Comparison of ENCODE assay signal across 9 cellular contexts in genomic region chr6:13733178-13733851, GRCh38. TPM values are rescaled to one million over a fixed set of nuclear protein-coding genes. Genes with fewer than 3 reads are reported as not detected.
A peak's percentile ranks its signal among the peaks of the same experiment; 100 is the strongest.
DNase-seq lines count a peak whose midpoint lies in the region; ATAC-seq, FAIRE-seq and TF ChIP-seq lines count a peak whose summit lies in the region.
"Had no signal": no experiment of that assay in that cellular context is flagged by ENCODE, and none has a peak within 500 bp of the region (broad histone marks: within the 10 kb centered on the region; RNA-seq: fewer than 3 reads in every experiment).

No MANE protein-coding gene starts in this region.

- H3K27me3 ChIP-seq in thoracic aorta (replicated peaks; ENCODE audit: insufficient read depth), result no peaks in the 10 kb centered on the region

- H3K36me3 Mint-ChIP-seq in stimulated activated memory B cell treated with anti-CD40 and anti-IgM and Interleukin-4, amounts not matched to agents 10 μg/mL and 1 μg/mL and 100 μg/mL, for 72 hours, result no peaks in the 10 kb centered on the region
- H3K36me3 Mint-ChIP-seq: activated naive CD4-positive, alpha-beta T cell treated with anti-CD3 and anti-CD28 coated beads, Interleukin-2, amount 50 U/mL, for 24 hours had no signal

- intact Hi-C loops in kidney (cut with DNase I), result no loop called here

- peaks cover 8% of the 10 kb centered on the region for H3K27me3 Mint-ChIP-seq in stimulated activated memory B cell treated with anti-CD40 and anti-IgM and Interleukin-4, amounts not matched to agents 10 μg/mL and 1 μg/mL and 100 μg/mL, for 72 hours
- H3K27me3 Mint-ChIP-seq: activated naive CD4-positive, alpha-beta T cell treated with anti-CD3 and anti-CD28 coated beads, Interleukin-2, amount 50 U/mL, for 24 hours had no signal

- H3K4me3 Mint-ChIP-seq in stimulated activated memory B cell treated with anti-CD40 and anti-IgM and Interleukin-4, amounts not matched to agents 10 μg/mL and 1 μg/mL and 100 μg/mL, for 72 hours, result no peak overlapping the region
- H3K4me3 Mint-ChIP-seq: activated naive CD4-positive, alpha-beta T cell treated with anti-CD3 and anti-CD28 coated beads, Interleukin-2, amount 50 U/mL, for 24 hours had no signal

- DNase-seq in HS-27A (ENCODE audit: low read depth) (peak; percentile 58), amniotic epithelial cell (ENCODE audit: low read depth) (peak; percentile 91), kidney (peak; percentile 83), thoracic aorta (ENCODE audit: low spot score) (no peak), RPMI8226 (no peak), GM13977 (ENCODE audit: low spot score) (no peak)

- H3K4me3 ChIP-seq in kidney (ENCODE audit: low read length in 2 of 2), result peak overlapping the region; percentile 26 to 56
- H3K4me3 ChIP-seq in thoracic aorta, result peak overlapping the region; percentile 36

- no peaks in the 10 kb centered on the region for H3K4me1 Mint-ChIP-seq in stimulated activated memory B cell treated with anti-CD40 and anti-IgM and Interleukin-4, amounts not matched to agents 10 μg/mL and 1 μg/mL and 100 μg/mL, for 72 hours

- H3K36me3 ChIP-seq in kidney (ENCODE audit: control insufficient read depth in 1 of 2, insufficient read depth in 2 of 2, low read length in 2 of 2), result no peaks in the 10 kb centered on the region
- no peaks in the 10 kb centered on the region for H3K36me3 ChIP-seq in thoracic aorta

- H3K27ac ChIP-seq in kidney (ENCODE audit: low read depth in 2 of 2, low read length in 2 of 2), result no peak overlapping the region
- H3K27ac ChIP-seq in thoracic aorta, result no peak overlapping the region

- no peak for TF ChIP-seq CTCF in kidney (IDR thresholded peaks at IDR 0.05; ENCODE audit: borderline replicate concordance, extremely low read depth, insufficient read depth)
- no peak for TF ChIP-seq CTCF in thoracic aorta (IDR thresholded peaks at IDR 0.05)
- TF ChIP-seq CTCF in GM13977 (IDR thresholded peaks at IDR 0.05; ENCODE audit: extremely low read depth, insufficient read depth, missing control alignments), result no peak

- H3K27ac Mint-ChIP-seq in stimulated activated memory B cell treated with anti-CD40 and anti-IgM and Interleukin-4, amounts not matched to agents 10 μg/mL and 1 μg/mL and 100 μg/mL, for 72 hours, result no peak overlapping the region
- H3K27ac Mint-ChIP-seq: activated naive CD4-positive, alpha-beta T cell treated with anti-CD3 and anti-CD28 coated beads, Interleukin-2, amount 50 U/mL, for 24 hours had no signal

- H3K4me1 ChIP-seq in kidney (ENCODE audit: control insufficient read depth in 1 of 2, insufficient read depth in 1 of 2, low read depth in 1 of 2, low read length in 2 of 2) (no peaks in the 10 kb centered on the region), thoracic aorta (ENCODE audit: control insufficient read depth in 1 of 2, low read depth in 2 of 2) (peaks cover 0 to 7% of the 10 kb centered on the region in 2 donors)

- in situ Hi-C loops in GM13977 (cut with MboI; ENCODE audit: low pct_unique_long_range_greater_than_20kb, low sequenced_read_pairs, unreplicated experiment), result no loop called here

- no peak for ATAC-seq in thoracic aorta (ENCODE audit: insufficient number of reproducible peaks, low FRiP score, low read depth)
- ATAC-seq in GM18870 (IDR thresholded peaks at IDR 0.05; ENCODE audit: unreplicated experiment), result no peak
- ATAC-seq in stimulated activated memory B cell treated with anti-CD40 and anti-IgM and Interleukin-4, amounts not matched to agents 10 μg/mL and 1 μg/mL and 100 μg/mL, for 72 hours, result no peak

- no peaks in the 10 kb centered on the region for H3K9me3 Mint-ChIP-seq in stimulated activated memory B cell treated with anti-CD40 and anti-IgM and Interleukin-4, amounts not matched to agents 10 μg/mL and 1 μg/mL and 100 μg/mL, for 72 hours
- H3K9me3 Mint-ChIP-seq: activated naive CD4-positive, alpha-beta T cell treated with anti-CD3 and anti-CD28 coated beads, Interleukin-2, amount 50 U/mL, for 24 hours had no signal

- H3K9me3 ChIP-seq in kidney (ENCODE audit: control insufficient read depth in 1 of 2, low read length in 2 of 2) (no peaks in the 10 kb centered on the region), thoracic aorta (no peaks in the 10 kb centered on the region)

- FAIRE-seq in kidney (lab: Jason Lieb, UNC), result no peak

- H3K9ac ChIP-seq in kidney (ENCODE audit: low read length in 2 of 2), result no peak overlapping the region

RNA-seq across cellular contexts. Expression of gene RANBP9, which starts 21.7 kb away (rescaled TPM):
- total RNA-seq in kidney (29.0 TPM), thoracic aorta (10 to 100 TPM; 51.6 to 53.8 TPM)
- polyA plus RNA-seq in kidney (ENCODE audit: insufficient read depth, low read depth, low replicate concordance), result 16.4 TPM

Comparison
In these comparisons a context has a peak if more than half of its experiments do, and no peak if none do; other contexts are left out.
1. DNase-seq: peak in HS-27A (single experiment), amniotic epithelial cell (single experiment) and kidney (single experiment); none in thoracic aorta (single experiment), RPMI8226 (single experiment) and GM13977 (single experiment).